Comparison of ENCODE assay signal across 1 cellular context in the genomic region with DNA sequence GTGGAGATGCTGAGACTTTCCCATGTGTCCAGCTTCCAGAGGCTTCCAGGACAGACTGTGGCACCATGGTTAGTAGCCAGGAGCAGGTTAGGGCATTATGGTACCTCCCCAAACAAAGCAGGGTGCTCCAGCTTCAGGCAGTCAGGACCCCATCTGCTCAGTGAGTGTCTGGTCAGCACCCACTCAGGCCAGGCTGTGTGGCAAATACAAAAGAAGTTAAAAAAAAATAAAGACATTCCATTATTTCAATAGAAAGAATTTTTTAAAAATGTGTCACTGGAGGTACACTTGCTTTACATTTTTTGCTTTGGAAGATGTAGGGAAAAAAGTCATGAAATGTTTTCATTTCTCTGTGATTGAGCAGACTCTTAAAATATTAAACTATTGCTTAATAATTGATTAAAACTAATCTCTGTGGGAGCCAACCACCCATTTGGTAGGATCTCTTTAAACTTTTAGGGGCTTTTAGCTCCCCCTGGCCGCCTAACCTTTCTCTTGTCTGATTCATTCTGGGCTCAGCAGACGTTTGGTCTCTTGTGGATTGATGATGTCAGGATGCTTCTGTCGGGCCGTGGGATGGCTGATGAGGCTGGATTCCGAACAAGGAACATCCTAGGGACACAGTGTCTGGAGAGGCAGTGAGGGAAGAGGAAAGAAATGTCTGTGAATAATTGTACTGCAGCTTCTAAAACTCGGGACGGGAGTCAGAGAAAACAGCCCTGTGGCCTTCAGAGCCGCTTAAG.
TF ChIP-seq lines count a peak whose summit lies in the region.

No MANE protein-coding gene starts in this region.

TF ChIP-seq in H1, 55 proteins besides CTCF, POLR2A, EP300 and RAD21:
- TF ChIP-seq CBX8 (IDR thresholded peaks at IDR 0.05; ENCODE audit: borderline replicate concordance, low read depth, low read length) (no peak), SAP30 (IDR thresholded peaks at IDR 0.05; ENCODE audit: insufficient read depth, insufficient replicate concordance, low read length) (no peak), SIRT6 (IDR thresholded peaks at IDR 0.05; ENCODE audit: low read length) (no peak), RBBP5 (IDR thresholded peaks at IDR 0.05; ENCODE audit: borderline replicate concordance, low read depth, low read length) (no peak), EGR1 (IDR thresholded peaks at IDR 0.05; ENCODE audit: borderline replicate concordance, low read depth, low read length) (no peak)
